10 cellular contexts compared by ENCODE assay signal in the genomic region with DNA sequence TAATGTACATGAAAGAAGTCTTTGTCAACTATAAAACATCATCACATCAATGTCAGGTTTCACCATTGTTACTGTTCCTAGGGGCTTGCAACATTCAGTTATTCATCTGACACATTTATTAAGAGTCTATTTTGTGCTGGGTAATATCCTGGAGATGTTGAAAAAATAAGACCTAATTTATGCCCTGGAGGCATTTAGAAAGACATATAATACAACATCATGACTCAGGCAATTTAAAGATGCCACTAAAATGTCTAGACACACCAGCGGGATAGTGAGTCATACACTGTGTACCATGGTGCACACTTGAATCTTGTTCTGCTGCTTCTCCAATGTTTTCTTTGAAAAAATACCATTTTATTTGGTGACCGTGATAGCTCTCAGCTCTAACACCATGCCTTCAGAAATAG. TPM values are rescaled to one million over a fixed set of nuclear protein-coding genes. Genes with fewer than 3 reads are reported as not detected.
DNase-seq lines count a peak whose midpoint lies in the region; ATAC-seq and TF ChIP-seq lines count a peak whose summit lies in the region.
"Had no signal": no experiment of that assay in that cellular context is flagged by ENCODE, and none has a peak within 500 bp of the region (broad histone marks: within the 10 kb centered on the region; RNA-seq: fewer than 3 reads in every experiment).

No MANE protein-coding gene starts in this region.

- dilution Hi-C loops in mammary epithelial cell (cut with HindIII; ENCODE audit: low sequenced_read_pairs): loop anchor here (5.0 kb wide), 2 partner anchors 78 to 407 kb away; no protein-coding TSS in a partner anchor

- no peak overlapping the region for H2AFZ ChIP-seq in mammary epithelial cell (ENCODE audit: low read depth, low read length)

- H4K20me1 ChIP-seq in mammary epithelial cell (ENCODE audit: insufficient read depth, low read length): no peaks in the 10 kb centered on the region

- DNase-seq in AG09309 (ENCODE audit: low read depth): peak; percentile 67
- DNase-seq in MG63: peak; percentile 51
- DNase-seq in mammary epithelial cell: peak; percentile 98
- no peak for DNase-seq in naive thymus-derived CD4-positive, alpha-beta T cell
- no peak for DNase-seq in stimulated activated naive CD4-positive, alpha-beta T cell (lab: John Stamatoyannopoulos, UW)
- DNase-seq: NCI-H1694 had no signal

- H3K27me3 Mint-ChIP-seq in naive thymus-derived CD4-positive, alpha-beta T cell: peaks cover 0 to 13% (median 4%) of the 10 kb centered on the region in 5 donors

- no peaks in the 10 kb centered on the region for H3K36me3 Mint-ChIP-seq in naive thymus-derived CD4-positive, alpha-beta T cell
- H3K36me3 Mint-ChIP-seq: activated naive CD8-positive, alpha-beta T cell had no signal

- TF ChIP-seq CTCF in AG09309 (IDR thresholded peaks at IDR 0.05; ENCODE audit: control insufficient read depth, insufficient read depth, low read depth, low read length, missing control alignments): no peak
- TF ChIP-seq CTCF in mammary epithelial cell (conservative IDR thresholded peaks at IDR 0.05 in 1 of 2, IDR thresholded peaks at IDR 0.05 in 1 of 2; ENCODE audit: extremely low read depth in 1 of 2, insufficient read depth in 1 of 2, low read depth in 1 of 2, low read length in 2 of 2): peak in 1 of 2 donors; percentile 9

- no peak overlapping the region for H3K27ac Mint-ChIP-seq in naive thymus-derived CD4-positive, alpha-beta T cell
- H3K27ac Mint-ChIP-seq: activated naive CD8-positive, alpha-beta T cell had no signal

- CTCF ChIA-PET in mammary epithelial cell (lab: Charles Lee; ENCODE audit: low non-redundant PET): no interaction called here
- CTCF ChIA-PET in naive thymus-derived CD4-positive, alpha-beta T cell (lab: Charles Lee): no interaction called here

- no peaks in the 10 kb centered on the region for H3K27me3 ChIP-seq in MG63
- no peaks in the 10 kb centered on the region for H3K27me3 ChIP-seq in mammary epithelial cell (ENCODE audit: insufficient read depth, low read length)
- H3K27me3 ChIP-seq in muscle layer of colon (ENCODE audit: control insufficient read depth in 1 of 2, insufficient read depth in 2 of 2, low read length in 2 of 2): no peaks in the 10 kb centered on the region
- no peaks in the 10 kb centered on the region for H3K27me3 ChIP-seq in naive thymus-derived CD4-positive, alpha-beta T cell (ENCODE audit: control insufficient read depth in 2 of 2, insufficient read depth in 2 of 2, low read length in 2 of 2)

- H3K4me2 ChIP-seq in mammary epithelial cell (ENCODE audit: insufficient read depth, low read depth, low read length): peak overlapping the region; percentile 64

- WGBS in mammary epithelial cell (ENCODE audit: low coverage, missing lambda C conversion rate): 0% methylated on average over 2 of the region's 2 CpGs

- H3K9me3 Mint-ChIP-seq in naive thymus-derived CD4-positive, alpha-beta T cell: no peaks in the 10 kb centered on the region

- no peak for ATAC-seq in naive thymus-derived CD4-positive, alpha-beta T cell
- ATAC-seq in GM18511 (IDR thresholded peaks at IDR 0.05; ENCODE audit: unreplicated experiment) (no peak), GM18867 (IDR thresholded peaks at IDR 0.05; ENCODE audit: unreplicated experiment) (no peak)

- peaks cover 6% of the 10 kb centered on the region for H3K9me3 ChIP-seq in MG63
- H3K9me3 ChIP-seq in mammary epithelial cell (replicated peaks; ENCODE audit: insufficient read depth, low read length): no peaks in the 10 kb centered on the region
- H3K9me3 ChIP-seq in muscle layer of colon (ENCODE audit: low read length): no peaks in the 10 kb centered on the region
- no peaks in the 10 kb centered on the region for H3K9me3 ChIP-seq in naive thymus-derived CD4-positive, alpha-beta T cell (ENCODE audit: control insufficient read depth in 2 of 3, low read length in 3 of 3)

- in situ Hi-C loops in mammary epithelial cell (cut with MboI; ENCODE audit: low sequenced_read_pairs in 2 of 2): loop anchor here in 1 of 2 donors (10.0 kb wide), 1 partner anchor 55 kb away; no protein-coding TSS in a partner anchor

- H3K4me3 Mint-ChIP-seq in naive thymus-derived CD4-positive, alpha-beta T cell: no peak overlapping the region
- H3K4me3 Mint-ChIP-seq: activated naive CD8-positive, alpha-beta T cell had no signal

- intact Hi-C loops in mammary epithelial cell (cut with micrococcal nuclease): loop anchor here (2.0 to 10.0 kb wide), 4 partner anchors 58 to 655 kb away; a partner anchor contains a TSS
- intact Hi-C loops in naive thymus-derived CD4-positive, alpha-beta T cell (cut with micrococcal nuclease): no loop called here

- no peaks in the 10 kb centered on the region for H3K4me1 Mint-ChIP-seq in naive thymus-derived CD4-positive, alpha-beta T cell

- H3K4me1 ChIP-seq in mammary epithelial cell (ENCODE audit: insufficient read depth, low read length): peaks cover 26% of the 10 kb centered on the region
- peaks cover 47% of the 10 kb centered on the region for H3K4me1 ChIP-seq in muscle layer of colon (ENCODE audit: insufficient read depth, low read length)
- no peaks in the 10 kb centered on the region for H3K4me1 ChIP-seq in naive thymus-derived CD4-positive, alpha-beta T cell (ENCODE audit: control insufficient read depth in 2 of 2, insufficient read depth in 2 of 2, low read length in 2 of 2)

- BruUV-seq in mammary epithelial cell (replicated peaks; lab: Mats Ljungman, UMichigan): no TSS peak

- H3K36me3 ChIP-seq in MG63 (no peaks in the 10 kb centered on the region), mammary epithelial cell (ENCODE audit: insufficient read depth, low read length) (no peaks in the 10 kb centered on the region), muscle layer of colon (ENCODE audit: insufficient read depth, low read length) (no peaks in the 10 kb centered on the region)
- H3K36me3 ChIP-seq in naive thymus-derived CD4-positive, alpha-beta T cell (ENCODE audit: control insufficient read depth in 2 of 3, insufficient read depth in 3 of 3, low read length in 3 of 3): no peaks in the 10 kb centered on the region

- POLR2A ChIA-PET in naive thymus-derived CD4-positive, alpha-beta T cell (lab: Charles Lee): no interaction called here

- H3K27ac ChIP-seq in mammary epithelial cell (ENCODE audit: insufficient read depth, low read depth, low read length): peak overlapping the region; percentile 99
- H3K27ac ChIP-seq in muscle layer of colon (ENCODE audit: low read depth, low read length): peak overlapping the region; percentile 62
- H3K27ac ChIP-seq in naive thymus-derived CD4-positive, alpha-beta T cell (ENCODE audit: low read depth, low read length): no peak overlapping the region

- H3K79me2 ChIP-seq in mammary epithelial cell (ENCODE audit: insufficient read depth, low read length): no peaks in the 10 kb centered on the region

- H3K4me3 ChIP-seq in AG09309 (ENCODE audit: control insufficient read depth, low read depth, low read length) (no peak overlapping the region), MG63 (no peak overlapping the region), mammary epithelial cell (replicated peaks in 1 of 3; ENCODE audit: insufficient read depth in 1 of 3, low read depth in 2 of 3, low read length in 3 of 3) (no peak overlapping the region), muscle layer of colon (ENCODE audit: low read depth in 1 of 2, low read length in 2 of 2) (no peak overlapping the region)
- no peak overlapping the region for H3K4me3 ChIP-seq in naive thymus-derived CD4-positive, alpha-beta T cell (ENCODE audit: low read length)

- peak overlapping the region; percentile 86 for H3K9ac ChIP-seq in mammary epithelial cell (ENCODE audit: insufficient read depth, low read length)
- H3K9ac ChIP-seq in muscle layer of colon (ENCODE audit: low read length): no peak overlapping the region

RNA-seq across cellular contexts. Expression of a gene that starts 19.1 kb away (rescaled TPM):
- not detected in 2 replicates for total RNA-seq in MG63 (2014; rRNA removed; shearing (Covaris generic); ENCODE audit: low replicate concordance)
- total RNA-seq in mammary epithelial cell: not detected
- polyA plus RNA-seq in mammary epithelial cell: not detected
- polyA minus RNA-seq in mammary epithelial cell: not detected
- not detected for total RNA-seq in naive thymus-derived CD4-positive, alpha-beta T cell
- polyA plus RNA-seq in naive thymus-derived CD4-positive, alpha-beta T cell: not detected

Comparison
In these comparisons a context has a peak if more than half of its experiments do, and no peak if none do; other contexts are left out.
1. DNase-seq: peak in AG09309 (single experiment), MG63 (single experiment) and mammary epithelial cell (single experiment); none in naive thymus-derived CD4-positive, alpha-beta T cell (0 of 9) and stimulated activated naive CD4-positive, alpha-beta T cell (0 of 6).